ENCODE assay signal across 16 cellular contexts in the genomic region with DNA sequence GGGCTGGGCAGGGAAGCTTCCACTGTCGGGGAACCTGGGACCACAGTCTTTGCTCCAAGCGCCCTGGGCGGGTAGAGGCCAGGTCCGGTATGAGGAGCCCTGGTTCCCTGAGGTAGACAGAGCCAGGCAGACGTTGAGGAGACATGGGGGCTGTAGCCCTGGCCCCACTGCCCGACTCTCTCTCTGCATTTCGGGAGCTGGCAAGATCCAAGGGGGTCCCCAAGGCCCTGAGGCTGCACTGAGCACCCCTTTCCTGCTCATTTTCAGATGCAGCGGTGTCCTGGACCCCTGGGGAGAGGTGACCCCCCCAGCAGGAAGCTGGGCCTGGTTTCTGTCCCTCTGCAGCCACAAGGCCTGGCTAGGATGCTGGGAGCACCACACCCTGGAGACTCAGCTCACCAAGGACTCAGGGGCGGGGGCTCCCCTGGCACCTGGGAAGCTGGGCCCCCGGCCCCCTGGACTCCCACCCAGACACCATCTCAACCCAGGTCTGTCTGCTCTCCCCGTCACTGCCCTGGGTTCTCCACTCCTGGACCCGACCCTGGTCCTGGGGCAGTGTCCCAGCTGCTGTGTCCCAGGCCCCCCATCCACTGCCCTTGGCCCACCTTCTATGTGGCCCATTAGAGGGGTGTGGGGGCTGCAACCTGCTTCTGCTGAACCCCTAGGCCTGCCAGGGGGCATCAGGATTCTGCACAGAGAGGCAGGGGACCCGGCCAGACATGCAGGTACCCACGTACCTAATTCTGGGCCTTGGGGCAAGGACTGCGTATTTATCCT. TPM values are rescaled to one million over a fixed set of nuclear protein-coding genes. Genes with fewer than 3 reads are reported as not detected.
DNase-seq lines count a peak whose midpoint lies in the region; ATAC-seq, FAIRE-seq and TF ChIP-seq lines count a peak whose summit lies in the region.
"Had no signal": no experiment of that assay in that cellular context is flagged by ENCODE, and none has a peak within 500 bp of the region (broad histone marks: within the 10 kb centered on the region; RNA-seq: fewer than 3 reads in every experiment).

No MANE protein-coding gene starts in this region.

- H3K9ac ChIP-seq in GM12878 (ENCODE audit: control insufficient read depth, insufficient read depth, low read length) = no peak overlapping the region
- no peak overlapping the region for H3K9ac ChIP-seq in neural cell (ENCODE audit: low read length)
- H3K9ac ChIP-seq in GM23248 = no peak overlapping the region
- H3K9ac ChIP-seq: KMS-11, neural progenitor cell had no signal

- no peak; the same call in 1 of the 2 replicates for TF ChIP-seq CTCF in C4-2B (conservative IDR thresholded peaks at IDR 0.05)
- TF ChIP-seq CTCF in GM12878 (IDR thresholded peaks at IDR 0.05 in 2 of 3, conservative IDR thresholded peaks at IDR 0.05 in 1 of 3; ENCODE audit: control insufficient read depth in 2 of 3, extremely low read depth in 1 of 3, insufficient read depth in 1 of 3, low read depth in 3 of 3, low read length in 3 of 3) = no peak
- no peak for TF ChIP-seq CTCF in neural cell (IDR thresholded peaks at IDR 0.05; ENCODE audit: poor library complexity, severe bottlenecking)

- TF ChIP-seq POLR2A in GM12878 (IDR thresholded peaks at IDR 0.05; ENCODE audit: low read depth, low read length) = no peak

- no peak for TF ChIP-seq RAD21 in GM12878 (IDR thresholded peaks at IDR 0.05; ENCODE audit: insufficient read depth, low read depth, low read length)
- no peak for TF ChIP-seq RAD21 in neural cell (conservative IDR thresholded peaks at IDR 0.05)

- H3K9me2 ChIP-seq in neural cell (ENCODE audit: insufficient read depth, low read length) = no peaks in the 10 kb centered on the region
- H3K9me2 ChIP-seq in GM23248 (ENCODE audit: insufficient read depth) = no peaks in the 10 kb centered on the region

- 28% methylated on average over 15 of the region's 15 CpGs for WGBS in GM12878 (ENCODE audit: insufficient coverage, insufficient replicate concordance, low lambda C conversion rate, missing lambda C conversion rate)
- WGBS in GM23248 (ENCODE audit: low coverage in 1 of 2, low lambda C conversion rate in 2 of 2, missing lambda C conversion rate in 2 of 2), 2 experiments = 46 to 53% methylated on average over 14 of the region's 15 CpGs

- peak; percentile 5 for ATAC-seq in HG02642 (IDR thresholded peaks at IDR 0.05; ENCODE audit: poor library complexity, unreplicated experiment)
- ATAC-seq in GM12878 = no peak
- ATAC-seq in HG03432 (IDR thresholded peaks at IDR 0.05; ENCODE audit: unreplicated experiment) = no peak
- no peak for ATAC-seq in GM19023 (IDR thresholded peaks at IDR 0.05; ENCODE audit: unreplicated experiment)

- POLR2A ChIA-PET in GM12878 (lab: Charles Lee) = no interaction called here

- no peaks in the 10 kb centered on the region for H4K20me1 ChIP-seq in GM12878 (ENCODE audit: control insufficient read depth, insufficient read depth)
- H4K20me1 ChIP-seq in neural cell (ENCODE audit: insufficient read depth) = no peaks in the 10 kb centered on the region
- no peaks in the 10 kb centered on the region for H4K20me1 ChIP-seq in GM23248 (ENCODE audit: insufficient read depth)

- H3K4me3 ChIP-seq in GM12878 = no peak overlapping the region
- no peak overlapping the region for H3K4me3 ChIP-seq in neural cell (ENCODE audit: low read length)
- H3K4me3 ChIP-seq in GM23248 = no peak overlapping the region
- H3K4me3 ChIP-seq: coronary artery, gastrocnemius medialis, neural progenitor cell, suprapubic skin had no signal

- H3K9me3 ChIP-seq in GM12878 (replicated peaks; ENCODE audit: control insufficient read depth, insufficient read depth, low read length) = no peaks in the 10 kb centered on the region
- H3K9me3 ChIP-seq in neural cell (ENCODE audit: low read length) = no peaks in the 10 kb centered on the region
- H3K9me3 ChIP-seq in GM23248 (ENCODE audit: low read depth) = no peaks in the 10 kb centered on the region
- H3K9me3 ChIP-seq: gastrocnemius medialis, suprapubic skin had no signal

- H3K36me3 ChIP-seq in GM12878 (ENCODE audit: control insufficient read depth in 2 of 2, insufficient read depth in 2 of 2, low read length in 1 of 2) (no peaks in the 10 kb centered on the region), neural cell (ENCODE audit: insufficient read depth, low read length) (no peaks in the 10 kb centered on the region), GM23248 (ENCODE audit: low read depth) (no peaks in the 10 kb centered on the region)
- H3K36me3 ChIP-seq: gastrocnemius medialis, neural progenitor cell, suprapubic skin had no signal

- no TSS peak for BruUV-seq in GM12878 (replicated peaks; lab: Mats Ljungman, UMichigan)

- H3K4me1 ChIP-seq in GM12878 (ENCODE audit: control insufficient read depth, insufficient read depth, low read length) = no peaks in the 10 kb centered on the region
- H3K4me1 ChIP-seq in GM23248 (ENCODE audit: insufficient read depth) = no peaks in the 10 kb centered on the region
- H3K4me1 ChIP-seq: gastrocnemius medialis had no signal

- no peak overlapping the region; the same call in 1 of the 2 replicates for H2AFZ ChIP-seq in GM12878 (ENCODE audit: control insufficient read depth, low read depth, low read length)
- no peak overlapping the region for H2AFZ ChIP-seq in neural cell (ENCODE audit: low read depth, low read length)
- no peak overlapping the region for H2AFZ ChIP-seq in GM23248
- H2AFZ ChIP-seq: neural progenitor cell had no signal

- H3K79me2 ChIP-seq in GM12878 (ENCODE audit: control insufficient read depth, insufficient read depth, low read length) (no peaks in the 10 kb centered on the region), neural cell (replicated peaks; ENCODE audit: insufficient read depth, low read length) (no peaks in the 10 kb centered on the region), GM23248 (ENCODE audit: insufficient read depth) (no peaks in the 10 kb centered on the region)

- CTCF ChIA-PET in GM12878 (lab: Yijun Ruan, JAX) = interaction anchor here (0.9 to 1.8 kb wide), 6 partner anchors 10 to 207 kb away, joined by 3 to 23 read pairs (median 4); no protein-coding TSS in a partner anchor

- peak overlapping the region; percentile 49 for H3K27ac ChIP-seq in C4-2B
- H3K27ac ChIP-seq in GM12878 (ENCODE audit: control insufficient read depth, insufficient read depth) = no peak overlapping the region
- no peak overlapping the region for H3K27ac ChIP-seq in neural cell (ENCODE audit: low read length)
- H3K27ac ChIP-seq in GM23248 = no peak overlapping the region
- H3K27ac ChIP-seq: coronary artery, gastrocnemius medialis, HL-60, KMS-11, neural progenitor cell, suprapubic skin had no signal

- H3K27me3 ChIP-seq in GM12878 (replicated peaks in 1 of 2; ENCODE audit: control insufficient read depth in 2 of 2, insufficient read depth in 2 of 2, low read length in 1 of 2) (no peaks in the 10 kb centered on the region), neural cell (ENCODE audit: insufficient read depth, low read depth, low read length) (no peaks in the 10 kb centered on the region), GM23248 (replicated peaks; ENCODE audit: insufficient read depth) (peaks cover 28% of the 10 kb centered on the region)
- H3K27me3 ChIP-seq: neural progenitor cell had no signal

- SMC1A ChIA-PET in GM12878 (lab: Charles Lee; ENCODE audit: uncharacterized antibody, unreplicated experiment) = no interaction called here

- RAD21 ChIA-PET in GM12878 (lab: Charles Lee; ENCODE audit: unreplicated experiment) = interaction anchor here (0.9 kb wide), 1 partner anchor 203 kb away, joined by 3 read pairs; no protein-coding TSS in a partner anchor

- no peak for FAIRE-seq in GM12878 (lab: Jason Lieb, UNC)

- TF ChIP-seq EP300 in GM12878 (IDR thresholded peaks at IDR 0.05; ENCODE audit: borderline replicate concordance in 1 of 2, control insufficient read depth in 1 of 2, low read depth in 2 of 2, low read length in 2 of 2) (no peak), neural cell (conservative IDR thresholded peaks at IDR 0.05; ENCODE audit: poor library complexity, severe bottlenecking) (no peak)

- H3F3A ChIP-seq in neural cell (ENCODE audit: insufficient read depth, low read length, poor library complexity, severe bottlenecking) (no peaks in the 10 kb centered on the region), GM23248 (ENCODE audit: insufficient read depth) (no peaks in the 10 kb centered on the region)

- H3K4me2 ChIP-seq in GM12878 (ENCODE audit: control insufficient read depth, insufficient read depth) = no peak overlapping the region
- no peak overlapping the region for H3K4me2 ChIP-seq in neural cell (ENCODE audit: low read length)
- no peak overlapping the region for H3K4me2 ChIP-seq in GM23248 (ENCODE audit: unreplicated experiment)
- H3K4me2 ChIP-seq: KMS-11, neural progenitor cell had no signal

- in situ Hi-C loops in GM12878 (cut with MboI) (loop anchor here (10.0 kb wide), 1 partner anchor 207 kb away; a partner anchor contains a TSS), GM23248 (cut with MboI) (loop anchor here (10.0 kb wide), 1 partner anchor 147 kb away; no protein-coding TSS in a partner anchor)

- DNase-seq in GM12878 (ENCODE audit: low read depth, low spot score) (no peak), NCI-H187 treated with DMSO at 0.1 percent for 48 hours (lab: John Stamatoyannopoulos, UW) (no peak), GM23248 (no peak)
- DNase-seq: SIG-M5 had no signal

- intact Hi-C loops in GM12878 (cut with micrococcal nuclease; ENCODE audit: unreplicated experiment) = loop anchor here (1.0 to 5.0 kb wide), 2 partner anchors 124 to 203 kb away; a partner anchor contains a TSS

RNA-seq across cellular contexts. Expression of a gene that starts 15.0 kb away (rescaled TPM):
- not detected in 2 replicates for total RNA-seq in GM12878 (2013; cell fraction: nucleolus; rRNA removed)
- total RNA-seq in GM12878 (2014; rRNA removed) (not detected in 2 replicates), GM12878 (2014; rRNA removed; fragmentation: Illumina TruSeq; extraction: Trizol) (not detected in 2 replicates), GM12878 (2021) (0.03 and 0.19 TPM in 2 replicates)
- polyA plus RNA-seq in GM12878 (2011; ENCODE audit: low read depth) = 0.20 TPM
- polyA plus RNA-seq in GM12878 (2011; rRNA removed) (not detected in 2 replicates), GM12878 (2014; fragmentation: Illumina TruSeq; extraction: Trizol) (not detected in 2 replicates), GM12878 (2014; fragmentation: Nextera tagmentation; extraction: Ambion mirVana) (not detected), GM12878 (2014; rRNA removed) (0.03 TPM in 1 of 2 replicates, not detected in the other), GM12878 (2016; fragmentation: Nextera tagmentation; extraction: Ambion mirVana) (not detected), neural cell (not detected in 2 replicates), GM23248 (2016; fragmentation: Nextera tagmentation; extraction: Ambion mirVana) (not detected in 2 replicates)
- not detected in 2 replicates for polyA plus RNA-seq in GM12878 (2011; cell fraction: cytosol; rRNA removed)
- not detected in 2 replicates for polyA plus RNA-seq in GM12878 (2011; cell fraction: nucleus; rRNA removed)
- polyA plus RNA-seq in GM12878 (2012) = 0.13 and 0.53 TPM in 2 replicates
- not detected in 2 replicates for polyA minus RNA-seq in GM12878 (2011; rRNA and poly(A)+ RNA removed)
- polyA minus RNA-seq in GM12878 (2011; cell fraction: cytosol; rRNA and poly(A)+ RNA removed) = not detected in 2 replicates
- 0.10 TPM in 1 of 2 replicates, not detected in the other for polyA minus RNA-seq in GM12878 (2011; cell fraction: nucleus; rRNA and poly(A)+ RNA removed)
- polyA minus RNA-seq in neural cell = not detected in 2 replicates
- not detected in 2 replicates for total RNA-seq in GM23248 (2014; rRNA removed; shearing (Covaris generic))
- total RNA-seq: gastrocnemius medialis; T-helper 2 cell treated with Interferon-gamma antibody and Interleukin-4, amounts not matched to agents 100 ng/mL and 5 ng/mL, for 36 hours had no signal

RNA-seq across cellular contexts. Expression of a gene that starts 23.1 kb away (rescaled TPM):
- total RNA-seq in GM12878 (2013; cell fraction: nucleolus; rRNA removed) = not detected in 2 replicates
- total RNA-seq in GM12878 (2014; rRNA removed) = not detected in 2 replicates
- not detected in 2 replicates for total RNA-seq in GM12878 (2014; rRNA removed; fragmentation: Illumina TruSeq; extraction: Trizol)
- total RNA-seq in GM12878 (2021) = 0.11 and 0.23 TPM in 2 replicates
- polyA plus RNA-seq in GM12878 (2011; ENCODE audit: low read depth) = not detected
- polyA plus RNA-seq in GM12878 (2011; rRNA removed) = not detected in 2 replicates
- not detected in 2 replicates for polyA plus RNA-seq in GM12878 (2011; cell fraction: cytosol; rRNA removed)
- polyA plus RNA-seq in GM12878 (2011; cell fraction: nucleus; rRNA removed) = 0.03 TPM in 1 of 2 replicates, not detected in the other
- polyA plus RNA-seq in GM12878 (2012) = 0.01 and 0.03 TPM in 2 replicates
- polyA plus RNA-seq in GM12878 (2014; fragmentation: Illumina TruSeq; extraction: Trizol) = not detected in 2 replicates
- polyA plus RNA-seq in GM12878 (2014; fragmentation: Nextera tagmentation; extraction: Ambion mirVana) = not detected
- not detected in 2 replicates for polyA plus RNA-seq in GM12878 (2014; rRNA removed)
- not detected for polyA plus RNA-seq in GM12878 (2016; fragmentation: Nextera tagmentation; extraction: Ambion mirVana)
- not detected in 2 replicates for polyA minus RNA-seq in GM12878 (2011; rRNA and poly(A)+ RNA removed)
- not detected in 2 replicates for polyA minus RNA-seq in GM12878 (2011; cell fraction: cytosol; rRNA and poly(A)+ RNA removed)
- polyA minus RNA-seq in GM12878 (2011; cell fraction: nucleus; rRNA and poly(A)+ RNA removed) = not detected in 2 replicates
- not detected in 2 replicates for polyA plus RNA-seq in neural cell
- not detected in 2 replicates for polyA minus RNA-seq in neural cell
- total RNA-seq in GM23248 (2014; rRNA removed; shearing (Covaris generic)) = not detected in 2 replicates
- polyA plus RNA-seq in GM23248 (2016; fragmentation: Nextera tagmentation; extraction: Ambion mirVana) = not detected in 2 replicates
- total RNA-seq: T-helper 2 cell treated with Interferon-gamma antibody and Interleukin-4, amounts not matched to agents 100 ng/mL and 5 ng/mL, for 36 hours had no signal
